ENCODE assay signal across 21 cellular contexts in genomic region chr2:157900684-157901083, GRCh38. TPM values are rescaled to one million over a fixed set of nuclear protein-coding genes. Genes with fewer than 3 reads are reported as not detected.
A peak's percentile ranks its signal among the peaks of the same experiment; 100 is the strongest.
DNase-seq lines count a peak whose midpoint lies in the region; ATAC-seq and TF ChIP-seq lines count a peak whose summit lies in the region.
"Had no signal": no experiment of that assay in that cellular context is flagged by ENCODE, and none has a peak within 500 bp of the region (broad histone marks: within the 10 kb centered on the region; RNA-seq: fewer than 3 reads in every experiment).

No MANE protein-coding gene starts in this region.

- TF ChIP-seq CTCF in activated CD8-positive, alpha-beta T cell treated with anti-CD3 and anti-CD28 coated beads for 36 hours (IDR thresholded peaks at IDR 0.05): no peak
- TF ChIP-seq CTCF in Calu3 (IDR thresholded peaks at IDR 0.05; ENCODE audit: unreplicated experiment): no peak

- no peaks in the 10 kb centered on the region for H3K9me3 ChIP-seq in CD8-positive, alpha-beta memory T cell (ENCODE audit: low read length)
- H3K9me3 ChIP-seq: A549, neutrophil, sigmoid colon had no signal

- no peak for ATAC-seq in activated CD8-positive, alpha-beta T cell treated with anti-CD3 and anti-CD28 coated beads for 36 hours
- ATAC-seq in HG02938 (IDR thresholded peaks at IDR 0.05; ENCODE audit: unreplicated experiment): no peak
- ATAC-seq in HG03159 (IDR thresholded peaks at IDR 0.05; ENCODE audit: unreplicated experiment): no peak

- H3K4me3 ChIP-seq in CD8-positive, alpha-beta memory T cell (ENCODE audit: low read length): no peak overlapping the region
- H3K4me3 ChIP-seq: A549, sigmoid colon had no signal

- no peak for DNase-seq in activated CD4-positive, alpha-beta T cell treated with anti-CD3 and anti-CD28 coated beads, Interleukin-2, amount 10 ng/mL, durations not matched to agents 7 days and 5 days
- DNase-seq in activated CD4-positive, alpha-beta T cell treated with anti-CD3 and anti-CD28 coated beads for 4 hours: no peak
- DNase-seq in CD8-positive, alpha-beta memory T cell: no peak
- no peak for DNase-seq in activated CD8-positive, alpha-beta T cell treated with anti-CD3 and anti-CD28 coated beads for 36 hours
- DNase-seq in kidney glomerular epithelial cell (lab: John Stamatoyannopoulos, UW): peak; percentile 18
- no peak for DNase-seq in Calu3
- DNase-seq: COR-L47; DND-41; head of caudate nucleus; NCI-H1092; NCI-H187; NCI-H526 treated with DMSO at 0.1 percent for 48 hours; sigmoid colon; stimulated activated CD4-positive, alpha-beta T cell treated with anti-CD3 and anti-CD28 coated beads, Interleukin-15, amount 100 ng/mL, for 24 hours had no signal

- POLR2A ChIA-PET in activated CD4-positive, alpha-beta T cell treated with anti-CD3 and anti-CD28 coated beads, Interleukin-2, amount 10 ng/mL, durations not matched to agents 7 days and 5 days (lab: Charles Lee): no interaction called here
- POLR2A ChIA-PET in CD8-positive, alpha-beta memory T cell (lab: Charles Lee): interaction anchor here (1.0 to 4.7 kb wide), 2 partner anchors 9 to 24 kb away, joined by 3 to 33 read pairs; partner anchors contain the start of gene ACVR1
- POLR2A ChIA-PET in activated CD8-positive, alpha-beta T cell treated with anti-CD3 and anti-CD28 coated beads for 36 hours (lab: Charles Lee): no interaction called here

- peaks cover 2% of the 10 kb centered on the region for H3K9me3 Mint-ChIP-seq in activated CD4-positive, alpha-beta T cell treated with anti-CD3 and anti-CD28 coated beads, Interleukin-2, amount 10 ng/mL, durations not matched to agents 7 days and 5 days
- no peaks in the 10 kb centered on the region for H3K9me3 Mint-ChIP-seq in CD8-positive, alpha-beta memory T cell
- peaks cover 1% of the 10 kb centered on the region for H3K9me3 Mint-ChIP-seq in activated CD8-positive, alpha-beta T cell treated with anti-CD3 and anti-CD28 coated beads for 36 hours
- no peaks in the 10 kb centered on the region for H3K9me3 Mint-ChIP-seq in Calu3 (ENCODE audit: low read depth, unreplicated experiment)
- H3K9me3 Mint-ChIP-seq: type B pancreatic cell had no signal

- H3K27me3 ChIP-seq in CD8-positive, alpha-beta memory T cell (ENCODE audit: insufficient read depth, low read length, poor library complexity, severe bottlenecking): no peaks in the 10 kb centered on the region
- H3K27me3 ChIP-seq: neutrophil, sigmoid colon had no signal

- H3K36me3 ChIP-seq in CD8-positive, alpha-beta memory T cell (ENCODE audit: insufficient read depth, low read length): no peaks in the 10 kb centered on the region
- H3K36me3 ChIP-seq: neutrophil, sigmoid colon had no signal

- no peaks in the 10 kb centered on the region for H3K27me3 Mint-ChIP-seq in activated CD4-positive, alpha-beta T cell treated with anti-CD3 and anti-CD28 coated beads, Interleukin-2, amount 10 ng/mL, durations not matched to agents 7 days and 5 days
- no peaks in the 10 kb centered on the region for H3K27me3 Mint-ChIP-seq in CD8-positive, alpha-beta memory T cell
- H3K27me3 Mint-ChIP-seq in activated CD8-positive, alpha-beta T cell treated with anti-CD3 and anti-CD28 coated beads for 36 hours: no peaks in the 10 kb centered on the region
- no peaks in the 10 kb centered on the region for H3K27me3 Mint-ChIP-seq in Calu3 (ENCODE audit: unreplicated experiment)
- H3K27me3 Mint-ChIP-seq: B cell, progenitor cell of endocrine pancreas, type B pancreatic cell had no signal

- peak overlapping the region; percentile 100 for H3K27ac Mint-ChIP-seq in activated CD4-positive, alpha-beta T cell treated with anti-CD3 and anti-CD28 coated beads, Interleukin-2, amount 10 ng/mL, durations not matched to agents 7 days and 5 days
- peak overlapping the region in 6 of 8 donors; percentile 23 to 100 (median 86) for H3K27ac Mint-ChIP-seq in CD8-positive, alpha-beta memory T cell
- peak overlapping the region; percentile 100 for H3K27ac Mint-ChIP-seq in activated CD8-positive, alpha-beta T cell treated with anti-CD3 and anti-CD28 coated beads for 36 hours
- no peak overlapping the region for H3K27ac Mint-ChIP-seq in Calu3 (ENCODE audit: unreplicated experiment)
- H3K27ac Mint-ChIP-seq: B cell, progenitor cell of endocrine pancreas, type B pancreatic cell had no signal

- no peak overlapping the region for H3K27ac ChIP-seq in CD8-positive, alpha-beta memory T cell (ENCODE audit: low read depth, low read length)
- H3K27ac ChIP-seq: A549, neutrophil, sigmoid colon had no signal

- peaks cover 53% of the 10 kb centered on the region for H3K4me1 ChIP-seq in CD8-positive, alpha-beta memory T cell (ENCODE audit: insufficient read depth, low read length)

- peaks cover 64% of the 10 kb centered on the region for H3K4me1 Mint-ChIP-seq in activated CD4-positive, alpha-beta T cell treated with anti-CD3 and anti-CD28 coated beads, Interleukin-2, amount 10 ng/mL, durations not matched to agents 7 days and 5 days
- peaks cover 54 to 60% (median 58%) of the 10 kb centered on the region in 3 donors for H3K4me1 Mint-ChIP-seq in CD8-positive, alpha-beta memory T cell
- H3K4me1 Mint-ChIP-seq in activated CD8-positive, alpha-beta T cell treated with anti-CD3 and anti-CD28 coated beads for 36 hours (ENCODE audit: low read depth): peaks cover 60% of the 10 kb centered on the region
- peaks cover 29% of the 10 kb centered on the region for H3K4me1 Mint-ChIP-seq in Calu3 (ENCODE audit: low read depth, unreplicated experiment)

- no TSS peak for BruUV-seq in Calu3 (replicated peaks; lab: Mats Ljungman, UMichigan)

- intact Hi-C loops in activated CD8-positive, alpha-beta T cell treated with anti-CD3 and anti-CD28 coated beads for 36 hours (cut with micrococcal nuclease): loop anchor here (5.0 kb wide), 2 partner anchors 107 to 118 kb away; no protein-coding TSS in a partner anchor
- intact Hi-C loops in Calu3 (cut with micrococcal nuclease; ENCODE audit: unreplicated experiment): no loop called here

- CTCF ChIA-PET in activated CD4-positive, alpha-beta T cell treated with anti-CD3 and anti-CD28 coated beads, Interleukin-2, amount 10 ng/mL, durations not matched to agents 7 days and 5 days (lab: Charles Lee): interaction anchor here (0.5 to 3.5 kb wide), 7 partner anchors 8 to 395 kb away, joined by 3 to 17 read pairs (median 5); partner anchors contain the start of gene ACVR1
- CTCF ChIA-PET in CD8-positive, alpha-beta memory T cell (lab: Charles Lee): interaction anchor here (0.7 to 8.6 kb wide), 9 partner anchors 9 to 854 kb away, joined by 3 to 58 read pairs (median 3); partner anchors contain the start of gene ACVR1
- CTCF ChIA-PET in activated CD8-positive, alpha-beta T cell treated with anti-CD3 and anti-CD28 coated beads for 36 hours (lab: Charles Lee): interaction anchor here (0.6 to 1.9 kb wide), 7 partner anchors 9 to 150 kb away, joined by 3 to 14 read pairs (median 5); partner anchors contain the start of gene ACVR1
- CTCF ChIA-PET in Calu3 (lab: Charles Lee): no interaction called here

- H3K4me3 Mint-ChIP-seq in activated CD4-positive, alpha-beta T cell treated with anti-CD3 and anti-CD28 coated beads, Interleukin-2, amount 10 ng/mL, durations not matched to agents 7 days and 5 days: peak overlapping the region; percentile 76
- H3K4me3 Mint-ChIP-seq in CD8-positive, alpha-beta memory T cell: peak overlapping the region in 3 of 7 donors; percentile 76 to 88 (median 86)
- no peak overlapping the region for H3K4me3 Mint-ChIP-seq in activated CD8-positive, alpha-beta T cell treated with anti-CD3 and anti-CD28 coated beads for 36 hours
- no peak overlapping the region for H3K4me3 Mint-ChIP-seq in Calu3 (ENCODE audit: low read depth, unreplicated experiment)
- H3K4me3 Mint-ChIP-seq: B cell, type B pancreatic cell had no signal

- H3K36me3 Mint-ChIP-seq in activated CD4-positive, alpha-beta T cell treated with anti-CD3 and anti-CD28 coated beads, Interleukin-2, amount 10 ng/mL, durations not matched to agents 7 days and 5 days (ENCODE audit: low read depth): peaks cover 21% of the 10 kb centered on the region
- H3K36me3 Mint-ChIP-seq in CD8-positive, alpha-beta memory T cell: no peaks in the 10 kb centered on the region
- peaks cover 3% of the 10 kb centered on the region for H3K36me3 Mint-ChIP-seq in activated CD8-positive, alpha-beta T cell treated with anti-CD3 and anti-CD28 coated beads for 36 hours (ENCODE audit: low read depth)
- H3K36me3 Mint-ChIP-seq in Calu3 (ENCODE audit: insufficient read depth, unreplicated experiment): no peaks in the 10 kb centered on the region
- H3K36me3 Mint-ChIP-seq: type B pancreatic cell had no signal

RNA-seq across cellular contexts. Expression of gene ACVR1, which starts 24.6 kb away (rescaled TPM):
- total RNA-seq in activated CD4-positive, alpha-beta T cell treated with anti-CD3 and anti-CD28 coated beads, Interleukin-2, amount 10 ng/mL, durations not matched to agents 7 days and 5 days: 10 to 100 TPM; 26.0 to 29.6 TPM
- 10 to 100 TPM; 14.8 to 18.3 TPM for total RNA-seq in CD8-positive, alpha-beta memory T cell
- 9.5 TPM for polyA plus RNA-seq in CD8-positive, alpha-beta memory T cell
- total RNA-seq in activated CD8-positive, alpha-beta T cell treated with anti-CD3 and anti-CD28 coated beads for 36 hours: 10 to 100 TPM in 1 of 2 experiments, 1 to 10 TPM in 1; 8.3 to 10.1 TPM
- total RNA-seq in Calu3 (2022): 62.0 and 71.3 TPM in 2 replicates
